9 cellular contexts compared by ENCODE assay signal in genomic region chr9:129989362-129989708, GRCh38. TPM values are rescaled to one million over a fixed set of nuclear protein-coding genes. Genes with fewer than 3 reads are reported as not detected.
DNase-seq lines count a peak whose midpoint lies in the region; ATAC-seq and TF ChIP-seq lines count a peak whose summit lies in the region.
"Had no signal": no experiment of that assay in that cellular context is flagged by ENCODE, and none has a peak within 500 bp of the region (broad histone marks: within the 10 kb centered on the region; RNA-seq: fewer than 3 reads in every experiment).

No MANE protein-coding gene starts in this region.

- H3K4me3 Mint-ChIP-seq in stimulated activated naive CD8-positive, alpha-beta T cell treated with anti-CD3 and anti-CD28 coated beads, Interleukin-15, Interleukin-2, amounts not matched to agents 100 ng/mL and 50 ng/mL, for 24 hours: peak overlapping the region; percentile 56
- H3K4me3 Mint-ChIP-seq in activated CD8-positive, alpha-beta T cell treated with anti-CD3 and anti-CD28 coated beads for 36 hours: peak overlapping the region; percentile 31

- no peak overlapping the region for H3K9ac ChIP-seq in muscle layer of colon (ENCODE audit: low read length)

- no peaks in the 10 kb centered on the region for H3K9me3 Mint-ChIP-seq in stimulated activated naive CD8-positive, alpha-beta T cell treated with anti-CD3 and anti-CD28 coated beads, Interleukin-15, Interleukin-2, amounts not matched to agents 100 ng/mL and 50 ng/mL, for 24 hours
- peaks cover 2% of the 10 kb centered on the region for H3K9me3 Mint-ChIP-seq in activated CD8-positive, alpha-beta T cell treated with anti-CD3 and anti-CD28 coated beads for 36 hours

- no peaks in the 10 kb centered on the region for H3K9me3 ChIP-seq in muscle layer of colon (ENCODE audit: low read length)
- no peaks in the 10 kb centered on the region for H3K9me3 ChIP-seq in prostate gland

- H3K36me3 Mint-ChIP-seq in stimulated activated naive CD8-positive, alpha-beta T cell treated with anti-CD3 and anti-CD28 coated beads, Interleukin-15, Interleukin-2, amounts not matched to agents 100 ng/mL and 50 ng/mL, for 24 hours (ENCODE audit: low read depth): peaks cover 70% of the 10 kb centered on the region
- H3K36me3 Mint-ChIP-seq in activated CD8-positive, alpha-beta T cell treated with anti-CD3 and anti-CD28 coated beads for 36 hours (ENCODE audit: low read depth): peaks cover 74% of the 10 kb centered on the region

- no peaks in the 10 kb centered on the region for H3K27me3 Mint-ChIP-seq in stimulated activated naive CD8-positive, alpha-beta T cell treated with anti-CD3 and anti-CD28 coated beads, Interleukin-15, Interleukin-2, amounts not matched to agents 100 ng/mL and 50 ng/mL, for 24 hours
- no peaks in the 10 kb centered on the region for H3K27me3 Mint-ChIP-seq in activated CD8-positive, alpha-beta T cell treated with anti-CD3 and anti-CD28 coated beads for 36 hours

- TF ChIP-seq CTCF in activated CD8-positive, alpha-beta T cell treated with anti-CD3 and anti-CD28 coated beads for 36 hours (IDR thresholded peaks at IDR 0.05): no peak
- no peak for TF ChIP-seq CTCF in prostate gland (IDR thresholded peaks at IDR 0.05)

- 64% methylated on average over 3 of the region's 3 CpGs for WGBS in prostate gland

- H3K4me3 ChIP-seq in muscle layer of colon (ENCODE audit: low read depth in 1 of 2, low read length in 2 of 2) (no peak overlapping the region), prostate gland (no peak overlapping the region)

- peaks cover 9% of the 10 kb centered on the region for H3K36me3 ChIP-seq in muscle layer of colon (ENCODE audit: insufficient read depth, low read length)
- H3K36me3 ChIP-seq in prostate gland: no peaks in the 10 kb centered on the region

- DNase-seq in stimulated activated naive CD8-positive, alpha-beta T cell treated with anti-CD3 and anti-CD28 coated beads, Interleukin-15, Interleukin-2, amounts not matched to agents 100 U/mL and 50 U/mL, for 24 hours: no peak
- DNase-seq in activated CD8-positive, alpha-beta T cell treated with anti-CD3 and anti-CD28 coated beads for 36 hours: no peak
- DNase-seq in NAMALWA (ENCODE audit: low spot score) (no peak), prostate gland (ENCODE audit: low spot score) (no peak), superior temporal gyrus (ENCODE audit: extremely low spot score) (no peak), inferior parietal cortex (ENCODE audit: extremely low spot score) (no peak)
- DNase-seq: NCI-H748 treated with DMSO at 0.1 percent for 48 hours had no signal

- CTCF ChIA-PET in activated CD8-positive, alpha-beta T cell treated with anti-CD3 and anti-CD28 coated beads for 36 hours (lab: Charles Lee): interaction anchor here (1.0 kb wide), 1 partner anchor 45 kb away, joined by 4 read pairs; no protein-coding TSS in a partner anchor

- H3K4me1 Mint-ChIP-seq in stimulated activated naive CD8-positive, alpha-beta T cell treated with anti-CD3 and anti-CD28 coated beads, Interleukin-15, Interleukin-2, amounts not matched to agents 100 ng/mL and 50 ng/mL, for 24 hours (ENCODE audit: low read depth): peaks cover 93% of the 10 kb centered on the region
- H3K4me1 Mint-ChIP-seq in activated CD8-positive, alpha-beta T cell treated with anti-CD3 and anti-CD28 coated beads for 36 hours (ENCODE audit: low read depth): peaks cover 75% of the 10 kb centered on the region

- no peak for TF ChIP-seq POLR2A in prostate gland (IDR thresholded peaks at IDR 0.05)

- no peak for ATAC-seq in stimulated activated naive CD8-positive, alpha-beta T cell treated with anti-CD3 and anti-CD28 coated beads, Interleukin-15, Interleukin-2, amounts not matched to agents 100 U/mL and 50 U/mL, for 24 hours
- ATAC-seq in activated CD8-positive, alpha-beta T cell treated with anti-CD3 and anti-CD28 coated beads for 36 hours: no peak

- intact Hi-C loops in activated CD8-positive, alpha-beta T cell treated with anti-CD3 and anti-CD28 coated beads for 36 hours (cut with micrococcal nuclease): no loop called here
- intact Hi-C loops in prostate gland (cut with DNase I): no loop called here

- H3K4me1 ChIP-seq in muscle layer of colon (ENCODE audit: insufficient read depth, low read length): peaks cover 27% of the 10 kb centered on the region
- H3K4me1 ChIP-seq in prostate gland (replicated peaks): no peaks in the 10 kb centered on the region

- peak overlapping the region; percentile 90 for H3K27ac Mint-ChIP-seq in stimulated activated naive CD8-positive, alpha-beta T cell treated with anti-CD3 and anti-CD28 coated beads, Interleukin-15, Interleukin-2, amounts not matched to agents 100 ng/mL and 50 ng/mL, for 24 hours
- H3K27ac Mint-ChIP-seq in activated CD8-positive, alpha-beta T cell treated with anti-CD3 and anti-CD28 coated beads for 36 hours: peak overlapping the region; percentile 86

- H3K27ac ChIP-seq in muscle layer of colon (ENCODE audit: low read depth, low read length) (peak overlapping the region; percentile 39), prostate gland (no peak overlapping the region)

- H3K27me3 ChIP-seq in muscle layer of colon (ENCODE audit: control insufficient read depth in 1 of 2, insufficient read depth in 2 of 2, low read length in 2 of 2) (no peaks in the 10 kb centered on the region), prostate gland (replicated peaks; ENCODE audit: insufficient read depth) (no peaks in the 10 kb centered on the region)

- POLR2A ChIA-PET in activated CD8-positive, alpha-beta T cell treated with anti-CD3 and anti-CD28 coated beads for 36 hours (lab: Charles Lee): interaction anchor here (0.8 to 12.9 kb wide), 8 partner anchors 19 to 152 kb away, joined by 3 to 110 read pairs (median 4); partner anchors contain the start of gene FNBP1

RNA-seq across cellular contexts. Expression of gene FNBP1, which starts 53.7 kb away (rescaled TPM):
- total RNA-seq in activated CD8-positive, alpha-beta T cell treated with anti-CD3 and anti-CD28 coated beads for 36 hours: 100 to 1,000 TPM; 266 to 268 TPM
- 10 to 100 TPM; 34.6 to 93.7 TPM for total RNA-seq in prostate gland
